In the genomic region with DNA sequence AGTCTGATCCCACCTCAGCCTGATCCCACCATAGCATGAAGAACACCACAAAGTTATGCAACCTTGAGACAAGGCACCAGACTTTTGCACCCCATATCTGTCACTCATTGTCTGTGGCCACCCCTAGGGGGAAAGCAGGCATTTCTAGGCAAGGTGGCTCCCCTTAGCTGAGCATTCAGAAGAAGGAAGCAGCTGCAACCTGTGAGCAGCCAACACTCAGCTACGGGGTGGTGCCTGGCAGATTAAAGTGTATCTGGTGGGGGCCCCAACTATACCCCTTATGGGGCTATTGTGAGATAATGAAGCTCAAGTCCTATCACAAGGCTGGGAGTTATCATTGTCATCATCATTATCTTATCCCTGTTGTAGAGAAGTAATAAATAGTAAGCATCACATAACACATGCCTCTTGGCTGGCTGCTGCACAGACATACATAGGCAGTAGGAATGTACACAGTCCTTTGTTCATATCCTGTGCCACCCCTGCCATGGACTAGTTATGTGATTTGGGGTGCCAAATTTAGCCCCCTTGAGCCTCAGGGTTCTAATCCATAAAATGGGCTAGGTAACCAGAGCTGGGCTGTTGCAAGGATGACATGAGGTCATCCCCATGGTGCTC, we compare ENCODE assay signal across 18 cellular contexts.
DNase-seq lines count a peak whose midpoint lies in the region; ATAC-seq and FAIRE-seq lines count a peak whose summit lies in the region.
"Had no signal": no experiment of that assay in that cellular context is flagged by ENCODE, and none has a peak within 500 bp of the region (broad histone marks: within the 10 kb centered on the region; RNA-seq: fewer than 3 reads in every experiment).

No MANE protein-coding gene starts in this region.

- FAIRE-seq in urothelium cell line (lab: Jason Lieb, UNC), result peak; percentile 61
- FAIRE-seq: islet of Langerhans had no signal

- H3K4me3 Mint-ChIP-seq in central memory CD8-positive, alpha-beta T cell, result no peak overlapping the region
- H3K4me3 Mint-ChIP-seq: activated T-helper 1 cell treated with anti-CD3 and anti-CD28 coated beads, Interleukin-12 subunit alpha, Interleukin-12 subunit beta, Interleukin-2, Interleukin-4 antibody, amounts not matched to agents 30 ng/mL and 10 ng/mL and 1 ng/mL, durations not matched to agents 14 hours and 24 hours and 36 hours; natural killer cell treated with Interleukin-12 subunit alpha and Interleukin-12 subunit beta and Interleukin-15 and Interleukin-18, amount 100 ng/mL, for 72 hours; T-helper 1 cell treated with Interleukin-12 subunit alpha and Interleukin-12 subunit beta and Interleukin-4 antibody, amounts not matched to agents 30 μg/mL and 1 μg/mL, for 36 hours; WTC11 had no signal

- peak; percentile 19 for ATAC-seq in GM18909 (IDR thresholded peaks at IDR 0.05; ENCODE audit: poor library complexity, unreplicated experiment)
- peak; percentile 8 for ATAC-seq in HG03135 (IDR thresholded peaks at IDR 0.05; ENCODE audit: unreplicated experiment)
- peak; percentile 40 for ATAC-seq in central memory CD8-positive, alpha-beta T cell (replicated peaks; ENCODE audit: extremely low read depth, poor library complexity, severe bottlenecking)
- ATAC-seq in GM18873 (IDR thresholded peaks at IDR 0.05; ENCODE audit: low FRiP score, unreplicated experiment), result no peak
- ATAC-seq: WTC11 had no signal

- peaks cover 2% of the 10 kb centered on the region for H3K36me3 Mint-ChIP-seq in central memory CD8-positive, alpha-beta T cell (ENCODE audit: insufficient read depth)
- H3K36me3 Mint-ChIP-seq: natural killer cell treated with Interleukin-12 subunit alpha and Interleukin-12 subunit beta and Interleukin-15 and Interleukin-18, amount 100 ng/mL, for 72 hours; WTC11 had no signal

- H3K4me1 Mint-ChIP-seq in central memory CD8-positive, alpha-beta T cell, result no peaks in the 10 kb centered on the region

- peaks cover 39% of the 10 kb centered on the region for H3K27me3 Mint-ChIP-seq in central memory CD8-positive, alpha-beta T cell

- no peak overlapping the region for H3K27ac Mint-ChIP-seq in central memory CD8-positive, alpha-beta T cell (ENCODE audit: low read depth)
- H3K27ac Mint-ChIP-seq: activated T-helper 1 cell treated with anti-CD3 and anti-CD28 coated beads, Interleukin-12 subunit alpha, Interleukin-12 subunit beta, Interleukin-2, Interleukin-4 antibody, amounts not matched to agents 30 ng/mL and 10 ng/mL and 1 ng/mL, durations not matched to agents 14 hours and 24 hours and 36 hours; natural killer cell treated with Interleukin-12 subunit alpha and Interleukin-12 subunit beta and Interleukin-15 and Interleukin-18, amount 100 ng/mL, for 72 hours; T-helper 1 cell treated with Interleukin-12 subunit alpha and Interleukin-12 subunit beta and Interleukin-4 antibody, amounts not matched to agents 30 μg/mL and 1 μg/mL, for 36 hours; WTC11 had no signal

- no peak for DNase-seq in central memory CD8-positive, alpha-beta T cell (ENCODE audit: low spot score in 2 of 2)
- DNase-seq in urothelium cell line (ENCODE audit: low spot score) (no peak), NCI-H226 (no peak), Kasumi-1 (lab: John Stamatoyannopoulos, UW) (no peak)
- DNase-seq: DMS153; NCI-H1694 treated with DMSO at 0.1 percent for 48 hours; NCI-H446 treated with DMSO at 0.1 percent for 48 hours; NK-92 treated with Interleukin-12 subunit alpha and Interleukin-12 subunit beta, amount 100 ng/mL, for 24 hours; stimulated activated CD4-positive, alpha-beta T cell treated with anti-CD3 and anti-CD28 coated beads, Interleukin-4, amount 100 ng/mL, for 4 hours; stimulated activated CD8-positive, alpha-beta memory T cell treated with anti-CD3 and anti-CD28 coated beads, Interleukin-4, amount 100 ng/mL, for 48 hours had no signal

- no peaks in the 10 kb centered on the region for H3K9me3 Mint-ChIP-seq in central memory CD8-positive, alpha-beta T cell
- H3K9me3 Mint-ChIP-seq: activated T-helper 1 cell treated with anti-CD3 and anti-CD28 coated beads, Interleukin-12 subunit alpha, Interleukin-12 subunit beta, Interleukin-2, Interleukin-4 antibody, amounts not matched to agents 30 ng/mL and 10 ng/mL and 1 ng/mL, durations not matched to agents 14 hours and 24 hours and 36 hours; natural killer cell treated with Interleukin-12 subunit alpha and Interleukin-12 subunit beta and Interleukin-15 and Interleukin-18, amount 100 ng/mL, for 72 hours; T-helper 1 cell treated with Interleukin-12 subunit alpha and Interleukin-12 subunit beta and Interleukin-4 antibody, amounts not matched to agents 30 μg/mL and 1 μg/mL, for 36 hours; WTC11 had no signal
